Comparison of ENCODE assay signal across 31 cellular contexts in genomic region chr18:44856157-44856556, GRCh38.
A peak's percentile ranks its signal among the peaks of the same experiment; 100 is the strongest.
DNase-seq lines count a peak whose midpoint lies in the region; ATAC-seq, FAIRE-seq and TF ChIP-seq lines count a peak whose summit lies in the region.
"Had no signal": no experiment of that assay in that cellular context is flagged by ENCODE, and none has a peak within 500 bp of the region (broad histone marks: within the 10 kb centered on the region; RNA-seq: fewer than 3 reads in every experiment).

No MANE protein-coding gene starts in this region.

- H3K36me3 ChIP-seq in A673 (ENCODE audit: insufficient read depth, low read length, poor library complexity, severe bottlenecking) = no peaks in the 10 kb centered on the region
- H3K36me3 ChIP-seq in esophagus squamous epithelium = no peaks in the 10 kb centered on the region
- H3K36me3 ChIP-seq: BLaER1, heart left ventricle, lower lobe of right lung, Peyer's patch, stomach, tibial artery had no signal

- TF ChIP-seq CTCF in A673 (conservative IDR thresholded peaks at IDR 0.05; ENCODE audit: low read depth, low read length) (no peak), esophagus squamous epithelium (IDR thresholded peaks at IDR 0.05) (no peak)

- CTCF ChIA-PET in A673 (lab: Charles Lee) = no interaction called here
- CTCF ChIA-PET in T-cell (lab: Charles Lee) = no interaction called here

- H3K27me3 ChIP-seq in A673 (replicated peaks; ENCODE audit: insufficient read depth, low read depth, low read length, poor library complexity) = no peaks in the 10 kb centered on the region
- no peaks in the 10 kb centered on the region for H3K27me3 ChIP-seq in esophagus squamous epithelium
- H3K27me3 ChIP-seq: BLaER1, heart left ventricle, Peyer's patch, stomach, tibial artery had no signal

- no peaks in the 10 kb centered on the region for H3K9me3 Mint-ChIP-seq in T-cell
- H3K9me3 Mint-ChIP-seq: activated CD4-positive, alpha-beta T cell treated with anti-CD3 and anti-CD28 coated beads, Interleukin-2, amount 10 ng/mL, durations not matched to agents 7 days and 5 days had no signal

- no peaks in the 10 kb centered on the region for H3K27me3 Mint-ChIP-seq in T-cell
- H3K27me3 Mint-ChIP-seq: natural killer cell treated with Interleukin-12 subunit alpha and Interleukin-12 subunit beta and Interleukin-15 and Interleukin-18, amount 100 ng/mL, for 72 hours had no signal

- H3K4me1 Mint-ChIP-seq in T-cell = no peaks in the 10 kb centered on the region
- H3K4me1 Mint-ChIP-seq: activated CD4-positive, alpha-beta T cell treated with anti-CD3 and anti-CD28 coated beads, Interleukin-2, amount 10 ng/mL, durations not matched to agents 7 days and 5 days had no signal

- intact Hi-C loops in A673 (cut with micrococcal nuclease; ENCODE audit: unreplicated experiment) = no loop called here
- intact Hi-C loops in esophagus squamous epithelium (cut with DNase I) = no loop called here

- no peaks in the 10 kb centered on the region for H3K36me3 Mint-ChIP-seq in T-cell
- H3K36me3 Mint-ChIP-seq: WTC11 had no signal

- H3K4me1 ChIP-seq in A673 (ENCODE audit: insufficient read depth, low read length, poor library complexity, severe bottlenecking) (peaks cover 15% of the 10 kb centered on the region), esophagus squamous epithelium (peaks cover 0 to 68% (median 34%) of the 10 kb centered on the region in 3 donors)

- no TSS peak for BruUV-seq in A673 (replicated peaks; lab: Mats Ljungman, UMichigan)

- TF ChIP-seq POLR2A in GM12891 (IDR thresholded peaks at IDR 0.05; ENCODE audit: low read depth, low read length) (no peak), esophagus squamous epithelium (IDR thresholded peaks at IDR 0.05) (no peak)

- H3K27ac ChIP-seq in A673 (ENCODE audit: low read depth, low read length, poor library complexity, severe bottlenecking) = peak overlapping the region; percentile 4
- peak overlapping the region in 3 of 4 donors; percentile 18 to 49 (median 27) for H3K27ac ChIP-seq in esophagus squamous epithelium
- H3K27ac ChIP-seq: BLaER1, lower lobe of right lung, Peyer's patch, stomach, tibial artery had no signal

- POLR2A ChIA-PET in A673 (lab: Charles Lee; ENCODE audit: low non-redundant PET) (no interaction called here), T-cell (lab: Charles Lee) (interaction anchor here in 1 of 2 donors (0.7 kb wide), 1 partner anchor 210 kb away, joined by 3 read pairs; no protein-coding TSS in a partner anchor)

- FAIRE-seq in GM12891 (lab: Jason Lieb, UNC) = no peak
- FAIRE-seq: endothelial cell of umbilical vein, HepG2, small intestine had no signal

- H3K27ac Mint-ChIP-seq in T-cell = no peak overlapping the region
- H3K27ac Mint-ChIP-seq: activated CD4-positive, alpha-beta T cell treated with anti-CD3 and anti-CD28 coated beads, Interleukin-2, amount 10 ng/mL, durations not matched to agents 7 days and 5 days; natural killer cell treated with Interleukin-12 subunit alpha and Interleukin-12 subunit beta and Interleukin-15 and Interleukin-18, amount 100 ng/mL, for 72 hours; WTC11 had no signal

- H3K4me3 Mint-ChIP-seq in T-cell = no peak overlapping the region
- H3K4me3 Mint-ChIP-seq: activated CD4-positive, alpha-beta T cell treated with anti-CD3 and anti-CD28 coated beads, Interleukin-2, amount 10 ng/mL, durations not matched to agents 7 days and 5 days; natural killer cell treated with Interleukin-12 subunit alpha and Interleukin-12 subunit beta and Interleukin-15 and Interleukin-18, amount 100 ng/mL, for 72 hours; WTC11 had no signal

- ATAC-seq in HG03571 (IDR thresholded peaks at IDR 0.05; ENCODE audit: unreplicated experiment) (no peak), T-cell (replicated peaks in 1 of 4) (no peak), HG02798 (IDR thresholded peaks at IDR 0.05; ENCODE audit: poor library complexity, unreplicated experiment) (no peak)
- ATAC-seq: HepG2; lower lobe of right lung; mucosa of descending colon; natural killer cell treated with Interleukin-12 subunit alpha and Interleukin-12 subunit beta and Interleukin-15 and Interleukin-18, amount 100 ng/mL, for 72 hours; WTC11 had no signal

- WGBS in esophagus squamous epithelium, 2 donors = 25 to 46% methylated on average over 1 of the region's 1 CpG

- H3K9me3 ChIP-seq in A673 (ENCODE audit: low read depth, low read length, poor library complexity, severe bottlenecking) (no peaks in the 10 kb centered on the region), esophagus squamous epithelium (no peaks in the 10 kb centered on the region)
- H3K9me3 ChIP-seq: BLaER1, heart left ventricle, lower lobe of right lung, mucosa of descending colon, Peyer's patch, stomach, tibial artery had no signal

- DNase-seq in A673 (ENCODE audit: low spot score) = peak; percentile 83
- DNase-seq in GM12891 (ENCODE audit: insufficient read length, low spot score) = no peak
- DNase-seq in NCI-H69 (lab: John Stamatoyannopoulos, UW) = peak; percentile 94
- no peak for DNase-seq in esophagus squamous epithelium (lab: John Stamatoyannopoulos, UW)
- no peak for DNase-seq in T-cell
- no peak for DNase-seq in MV-4-11 (lab: John Stamatoyannopoulos, UW)
- DNase-seq: ACHN; activated CD4-positive, alpha-beta T cell treated with anti-CD3 and anti-CD28 coated beads, Interleukin-2, amount 10 ng/mL, durations not matched to agents 7 days and 5 days; activated naive CD4-positive, alpha-beta T cell treated with Interleukin-2 at 50 U/mL for 16 hours; DMS79; GF-D8; heart left ventricle; lower lobe of right lung; mucosa of descending colon; NCI-H1105 treated with DMSO at 0.1 percent for 48 hours; NCI-H2081; NCI-H510A; Peyer's patch; retina; small intestine; stomach; SW 1271; T1000; tibial artery had no signal

- H3K4me3 ChIP-seq in A673 (ENCODE audit: low read depth, low read length, poor library complexity, severe bottlenecking) (no peak overlapping the region), esophagus squamous epithelium (no peak overlapping the region)
- H3K4me3 ChIP-seq: BLaER1, heart left ventricle, lower lobe of right lung, mucosa of descending colon, Peyer's patch, stomach, tibial artery had no signal

TF ChIP-seq in GM12891, 5 proteins besides CTCF, POLR2A, EP300 and RAD21:
- TF ChIP-seq PAX5 (IDR thresholded peaks at IDR 0.05; ENCODE audit: insufficient read depth, low read length, severe bottlenecking) (no peak), SPI1 (IDR thresholded peaks at IDR 0.05; ENCODE audit: low read depth, low read length) (peak; percentile 68), POU2F2 (IDR thresholded peaks at IDR 0.05; ENCODE audit: low read depth, low read length) (no peak), POLR2AphosphoS5 (IDR thresholded peaks at IDR 0.05; ENCODE audit: low read depth, low read length) (no peak), TAF1 (IDR thresholded peaks at IDR 0.05; ENCODE audit: low read depth, low read length) (no peak)

Comparison
In these comparisons a context has a peak if more than half of its experiments do, and no peak if none do; other contexts are left out.
1. DNase-seq: peak in A673 (single experiment) and NCI-H69 (single experiment); none in GM12891 (single experiment), esophagus squamous epithelium (single experiment), T-cell (0 of 34) and MV-4-11 (single experiment).